8 cellular contexts compared by ENCODE assay signal in the genomic region with DNA sequence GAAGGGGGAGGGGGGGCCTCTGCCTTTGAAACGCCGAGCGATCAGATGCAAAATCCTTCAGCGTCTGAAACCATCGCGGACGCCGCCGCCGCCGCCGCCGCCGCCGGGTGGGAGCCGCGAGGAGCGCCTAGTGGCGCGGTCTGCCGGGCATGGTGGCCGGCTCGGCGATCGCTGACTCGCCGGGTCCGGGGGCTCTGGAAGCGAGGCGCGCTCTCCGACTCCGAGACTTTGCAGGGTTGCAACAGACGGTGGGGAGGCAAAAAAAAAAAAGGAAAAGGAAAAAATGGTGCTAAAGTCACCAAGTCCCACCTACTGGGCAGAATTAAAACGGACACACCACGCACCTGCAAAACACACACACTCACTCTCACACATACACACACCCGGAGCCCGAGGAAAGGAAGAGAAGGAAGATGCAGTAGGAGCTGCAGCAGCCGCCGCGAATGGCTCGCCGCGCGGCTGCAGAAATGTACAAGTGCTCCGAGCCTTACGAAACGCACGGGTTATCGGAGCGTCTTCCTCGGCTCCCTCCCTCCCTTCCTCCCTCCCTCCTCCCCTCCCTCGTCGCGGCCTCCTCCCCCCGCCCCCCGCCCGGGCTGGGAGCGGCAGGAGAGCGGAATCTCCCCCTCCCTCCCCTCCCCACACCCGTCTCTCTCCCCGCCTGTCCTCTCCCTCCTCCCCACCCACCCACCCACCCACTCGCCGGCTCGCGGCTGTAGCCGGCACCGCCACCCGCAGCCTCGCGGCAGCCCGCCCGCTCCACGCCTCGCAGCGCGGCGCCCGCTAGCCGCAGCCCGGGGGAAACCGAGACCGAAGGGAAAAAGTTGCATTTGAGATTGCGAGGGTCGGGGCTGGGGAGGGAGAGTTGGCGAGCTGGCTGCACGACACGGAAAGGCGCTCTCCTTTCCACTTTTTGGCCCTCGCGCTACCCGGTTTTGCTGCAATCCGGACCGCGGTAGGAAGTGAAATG. TPM values are rescaled to one million over a fixed set of nuclear protein-coding genes. Genes with fewer than 3 reads are reported as not detected.
DNase-seq lines count a peak whose midpoint lies in the region; ATAC-seq, FAIRE-seq and TF ChIP-seq lines count a peak whose summit lies in the region.

Gene NTRK3 (minus strand): TSS at position 479 of the 970 bp plus-strand sequence. CDS start 586 bp downstream, outside the sequence.

- peaks cover 5% of the 10 kb centered on the region; the same call in 1 of the 2 replicates for H3K9me3 ChIP-seq in AG04450 (ENCODE audit: control insufficient read depth, insufficient read depth, low read length)

- H3K4me3 Mint-ChIP-seq in activated naive CD8-positive, alpha-beta T cell treated with anti-CD3 and anti-CD28 coated beads, Interleukin-2, amount 50 U/mL, for 24 hours, result peak within 1 kb of the TSS; percentile 68
- H3K4me3 Mint-ChIP-seq in immature natural killer cell, result peak within 1 kb of the TSS; percentile 27 to 51 (median 38)
- peak within 1 kb of the TSS; percentile 73 for H3K4me3 Mint-ChIP-seq in stimulated activated memory B cell treated with anti-CD40 and anti-IgM and Interleukin-4, amounts not matched to agents 10 μg/mL and 1 μg/mL and 100 μg/mL, for 72 hours

- no peaks in the 10 kb centered on the region for H3K9me3 Mint-ChIP-seq in activated naive CD8-positive, alpha-beta T cell treated with anti-CD3 and anti-CD28 coated beads, Interleukin-2, amount 50 U/mL, for 24 hours
- no peaks in the 10 kb centered on the region for H3K9me3 Mint-ChIP-seq in immature natural killer cell
- no peaks in the 10 kb centered on the region for H3K9me3 Mint-ChIP-seq in stimulated activated memory B cell treated with anti-CD40 and anti-IgM and Interleukin-4, amounts not matched to agents 10 μg/mL and 1 μg/mL and 100 μg/mL, for 72 hours

- no peak for FAIRE-seq in GM12892 (lab: Jason Lieb, UNC)

- POLR2A ChIA-PET in AG04450 (lab: Yijun Ruan, JAX) (no interaction called here), HEK293T (lab: Yijun Ruan, JAX) (no interaction called here)

- no peak for TF ChIP-seq CTCF in AG04450 (IDR thresholded peaks at IDR 0.05; ENCODE audit: low read depth, low read length)

- H3K27me3 Mint-ChIP-seq in activated naive CD8-positive, alpha-beta T cell treated with anti-CD3 and anti-CD28 coated beads, Interleukin-2, amount 50 U/mL, for 24 hours, result peaks cover 69% of the 10 kb centered on the region
- H3K27me3 Mint-ChIP-seq in immature natural killer cell (ENCODE audit: low read depth in 3 of 3), result peaks cover 9 to 27% (median 25%) of the 10 kb centered on the region in 3 donors
- peaks cover 86% of the 10 kb centered on the region for H3K27me3 Mint-ChIP-seq in stimulated activated memory B cell treated with anti-CD40 and anti-IgM and Interleukin-4, amounts not matched to agents 10 μg/mL and 1 μg/mL and 100 μg/mL, for 72 hours

- CTCF ChIA-PET in AG04450 (lab: Charles Lee) (interaction anchor here (0.6 kb wide), 1 partner anchor 264 kb away, joined by 3 read pairs; no protein-coding TSS in a partner anchor), HEK293T (lab: Yijun Ruan, JAX) (interaction anchor here (0.7 kb wide), 1 partner anchor 135 kb away, joined by 4 read pairs; no protein-coding TSS in a partner anchor)

- DNase-seq in AG04450 (ENCODE audit: low read depth, low spot score) (no peak), HEK293T (ENCODE audit: extremely low spot score) (peak; percentile 31), immature natural killer cell (no peak), mucosa of gallbladder (ENCODE audit: low spot score) (no peak), GM12892 (ENCODE audit: insufficient read length) (no peak)
- no peak for DNase-seq in activated naive CD8-positive, alpha-beta T cell treated with anti-CD3 and anti-CD28 coated beads, Interleukin-2, amount 50 U/mL, for 24 hours

- H3K27ac ChIP-seq in AG04450 (ENCODE audit: low read depth, low read length), result no peak within 1 kb of the TSS

- no peak within 1 kb of the TSS for H3K27ac Mint-ChIP-seq in activated naive CD8-positive, alpha-beta T cell treated with anti-CD3 and anti-CD28 coated beads, Interleukin-2, amount 50 U/mL, for 24 hours
- H3K27ac Mint-ChIP-seq in immature natural killer cell, result no peak within 1 kb of the TSS
- peak within 1 kb of the TSS; percentile 33 for H3K27ac Mint-ChIP-seq in stimulated activated memory B cell treated with anti-CD40 and anti-IgM and Interleukin-4, amounts not matched to agents 10 μg/mL and 1 μg/mL and 100 μg/mL, for 72 hours

- H3K4me3 ChIP-seq in AG04450 (ENCODE audit: low read depth, low read length), result peak within 1 kb of the TSS; percentile 39

- H3K4me1 Mint-ChIP-seq in activated naive CD8-positive, alpha-beta T cell treated with anti-CD3 and anti-CD28 coated beads, Interleukin-2, amount 50 U/mL, for 24 hours, result peaks cover 18% of the 10 kb centered on the region
- H3K4me1 Mint-ChIP-seq in immature natural killer cell, result peaks cover 0 to 5% of the 10 kb centered on the region in 2 donors
- peaks cover 34% of the 10 kb centered on the region for H3K4me1 Mint-ChIP-seq in stimulated activated memory B cell treated with anti-CD40 and anti-IgM and Interleukin-4, amounts not matched to agents 10 μg/mL and 1 μg/mL and 100 μg/mL, for 72 hours

- ATAC-seq in activated naive CD8-positive, alpha-beta T cell treated with anti-CD3 and anti-CD28 coated beads, Interleukin-2, amount 50 U/mL, for 24 hours, result no peak
- no peak for ATAC-seq in stimulated activated memory B cell treated with anti-CD40 and anti-IgM and Interleukin-4, amounts not matched to agents 10 μg/mL and 1 μg/mL and 100 μg/mL, for 72 hours
- ATAC-seq in HG03045 (IDR thresholded peaks at IDR 0.05; ENCODE audit: unreplicated experiment), result no peak

- no peaks in the 10 kb centered on the region for H3K36me3 Mint-ChIP-seq in activated naive CD8-positive, alpha-beta T cell treated with anti-CD3 and anti-CD28 coated beads, Interleukin-2, amount 50 U/mL, for 24 hours (ENCODE audit: low read depth)
- no peaks in the 10 kb centered on the region for H3K36me3 Mint-ChIP-seq in immature natural killer cell
- H3K36me3 Mint-ChIP-seq in stimulated activated memory B cell treated with anti-CD40 and anti-IgM and Interleukin-4, amounts not matched to agents 10 μg/mL and 1 μg/mL and 100 μg/mL, for 72 hours, result no peaks in the 10 kb centered on the region

- peaks cover 48% of the 10 kb centered on the region for H3K27me3 ChIP-seq in AG04450 (ENCODE audit: control insufficient read depth, insufficient read depth, low read length)

- no peak for TF ChIP-seq POLR2A in GM12892 (IDR thresholded peaks at IDR 0.05; ENCODE audit: low read depth, low read length)

TF ChIP-seq in HEK293T, 16 proteins besides CTCF, POLR2A, EP300 and RAD21:
- TF ChIP-seq CTBP1 (IDR thresholded peaks at IDR 0.05; ENCODE audit: borderline replicate concordance), result no peak
- TF ChIP-seq ARNT (IDR thresholded peaks at IDR 0.05), result no peak
- no peak for TF ChIP-seq LEF1 (IDR thresholded peaks at IDR 0.05; ENCODE audit: borderline replicate concordance)
- no peak for TF ChIP-seq TARDBP (IDR thresholded peaks at IDR 0.05)
- TF ChIP-seq HDGF (IDR thresholded peaks at IDR 0.05; ENCODE audit: borderline replicate concordance), result no peak
- TF ChIP-seq ZNF384 (IDR thresholded peaks at IDR 0.05), result no peak
- no peak for TF ChIP-seq FOXM1 (IDR thresholded peaks at IDR 0.05; ENCODE audit: borderline replicate concordance)

RNA-seq across cellular contexts. Expression of gene NTRK3, which starts in this region (rescaled TPM):
- polyA plus RNA-seq in AG04450 (2011; rRNA removed) (0.14 and 0.21 TPM in 2 replicates), immature natural killer cell (not detected)
- 0.13 and 0.32 TPM in 2 replicates for polyA minus RNA-seq in AG04450 (2011; rRNA and poly(A)+ RNA removed)
- total RNA-seq in mucosa of gallbladder, result 1.6 TPM
- not detected for polyA plus RNA-seq in GM12892 (2012; ENCODE audit: missing spikeins)
